12 cellular contexts compared by ENCODE assay signal in genomic region chr7:143331179-143331825, GRCh38. TPM values are rescaled to one million over a fixed set of nuclear protein-coding genes. Genes with fewer than 3 reads are reported as not detected.
A peak's percentile ranks its signal among the peaks of the same experiment; 100 is the strongest.
DNase-seq lines count a peak whose midpoint lies in the region; TF ChIP-seq lines count a peak whose summit lies in the region.
"Had no signal": no experiment of that assay in that cellular context is flagged by ENCODE, and none has a peak within 500 bp of the region (broad histone marks: within the 10 kb centered on the region; RNA-seq: fewer than 3 reads in every experiment).

No MANE protein-coding gene starts in this region.

- no peak for TF ChIP-seq EP300 in sigmoid colon (IDR thresholded peaks at IDR 0.05)

- H4K20me1 ChIP-seq in fibroblast of lung (ENCODE audit: control insufficient read depth, extremely low read depth, insufficient read depth, low read length) = no peaks in the 10 kb centered on the region

- peak overlapping the region; percentile 28 for H2AFZ ChIP-seq in fibroblast of lung (ENCODE audit: low read length)

- H3K36me3 ChIP-seq in fibroblast of lung (ENCODE audit: control insufficient read depth, insufficient read depth, low read length) (no peaks in the 10 kb centered on the region), sigmoid colon (no peaks in the 10 kb centered on the region)
- H3K36me3 ChIP-seq: vagina had no signal

- WGBS in sigmoid colon, 2 donors = 80 to 85% methylated on average over 8 of the region's 8 CpGs

- intact Hi-C loops in sigmoid colon (cut with DNase I) = no loop called here

- peak overlapping the region; percentile 5 for H3K4me2 ChIP-seq in fibroblast of lung (ENCODE audit: extremely low read depth, insufficient read depth, low read length)

- H3K9ac ChIP-seq in fibroblast of lung (ENCODE audit: insufficient read depth, low read length) = no peak overlapping the region

- H3K79me2 ChIP-seq in fibroblast of lung (ENCODE audit: control insufficient read depth, insufficient read depth, low read length) = no peaks in the 10 kb centered on the region

- H3K4me1 ChIP-seq in fibroblast of lung (ENCODE audit: control insufficient read depth, extremely low read depth, insufficient read depth, low read length) (peaks cover 7% of the 10 kb centered on the region), sigmoid colon (peaks cover 0 to 9% (median 8%) of the 10 kb centered on the region in 4 donors)

- H3K27ac ChIP-seq in fibroblast of lung (ENCODE audit: insufficient read depth, low read length) (peak overlapping the region; percentile 54), sigmoid colon (peak overlapping the region in 3 of 4 donors; percentile 13 to 68 (median 65))
- H3K27ac ChIP-seq: vagina had no signal

- H3K27me3 ChIP-seq in fibroblast of lung (ENCODE audit: control insufficient read depth, insufficient read depth, low read length) (no peaks in the 10 kb centered on the region), sigmoid colon (no peaks in the 10 kb centered on the region)
- H3K27me3 ChIP-seq: vagina had no signal

- TF ChIP-seq CTCF in fibroblast of lung (conservative IDR thresholded peaks at IDR 0.05 in 1 of 2, IDR thresholded peaks at IDR 0.05 in 1 of 2; ENCODE audit: low read depth in 1 of 2, low read length in 2 of 2) (no peak), sigmoid colon (IDR thresholded peaks at IDR 0.05) (no peak)

- H3K4me3 ChIP-seq in fibroblast of lung (replicated peaks in 1 of 4; ENCODE audit: control extremely low read depth in 1 of 4, insufficient read depth in 1 of 4, low read depth in 3 of 4, low read length in 4 of 4) = no peak overlapping the region
- H3K4me3 ChIP-seq in sigmoid colon = no peak overlapping the region
- H3K4me3 ChIP-seq: vagina had no signal

- no peak for TF ChIP-seq POLR2A in sigmoid colon (IDR thresholded peaks at IDR 0.05)

- no peaks in the 10 kb centered on the region for H3K9me3 ChIP-seq in fibroblast of lung (ENCODE audit: control insufficient read depth, insufficient read depth, low read depth, low read length)
- H3K9me3 ChIP-seq in sigmoid colon = no peaks in the 10 kb centered on the region
- H3K9me3 ChIP-seq: vagina had no signal

- DNase-seq in GDM1 (lab: John Stamatoyannopoulos, UW) (peak; percentile 36), RKO (ENCODE audit: low spot score) (peak; percentile 70), fibroblast of lung (ENCODE audit: low read depth in 2 of 2) (peak; percentile 90 to 97), sigmoid colon (no peak), HUDEP-2 (lab: John Stamatoyannopoulos, UW; ENCODE audit: unreplicated experiment in 76 of 76) (no peak), NCI-H2227 treated with DMSO at 0.1 percent for 48 hours (lab: John Stamatoyannopoulos, UW) (no peak), HuH-7.5 (ENCODE audit: low spot score) (no peak)
- DNase-seq in central memory CD4-positive, alpha-beta T cell = no peak
- DNase-seq: NCI-H345 had no signal

RNA-seq across cellular contexts. Expression of gene CLCN1, which starts 15.4 kb away (rescaled TPM):
- total RNA-seq in fibroblast of lung = under 0.01 TPM in 2 replicates
- polyA plus RNA-seq in fibroblast of lung = not detected in 2 replicates
- polyA plus RNA-seq in fibroblast of lung (2012) = 0.03 TPM in 1 of 2 replicates, not detected in the other
- polyA minus RNA-seq in fibroblast of lung (ENCODE audit: low replicate concordance) = 0.67 TPM in 1 of 2 replicates, not detected in the other
- under 1 TPM in 1 of 4 donors, not detected in 3; 0.14 TPM for total RNA-seq in sigmoid colon
- polyA plus RNA-seq in sigmoid colon = under 1 TPM in 1 of 3 donors, not detected in 2; 0.15 TPM
- total RNA-seq: cardiac septum, vagina had no signal
- polyA plus RNA-seq: neural cell had no signal

RNA-seq across cellular contexts. Expression of gene FAM131B, which starts 31.2 kb away (rescaled TPM):
- total RNA-seq in fibroblast of lung (3.8 and 4.4 TPM in 2 replicates), sigmoid colon (10 to 100 TPM in 1 of 4 donors, 1 to 10 TPM in 3; 6.4 to 15.7 (median 6.8) TPM)
- polyA plus RNA-seq in fibroblast of lung (2.0 and 4.8 TPM in 2 replicates), sigmoid colon (1 to 10 TPM in 1 of 3 donors, under 1 TPM in 2; under 0.01 to 2.0 (median under 0.01) TPM)
- 1.9 and 4.0 TPM in 2 replicates for polyA plus RNA-seq in fibroblast of lung (2012)
- polyA minus RNA-seq in fibroblast of lung (ENCODE audit: low replicate concordance) = 8.6 and 36.6 TPM in 2 replicates

RNA-seq across cellular contexts. Expression of gene CASP2, which starts 43.2 kb away (rescaled TPM):
- total RNA-seq in fibroblast of lung (8.5 and 9.4 TPM in 2 replicates), sigmoid colon (10 to 100 TPM in 1 of 4 donors, 1 to 10 TPM in 3; 7.1 to 14.4 (median 7.8) TPM)
- polyA plus RNA-seq in fibroblast of lung (22.6 and 33.6 TPM in 2 replicates), sigmoid colon (10 to 100 TPM in 1 of 3 donors, 1 to 10 TPM in 2; 6.0 to 16.2 (median 6.0) TPM)
- polyA plus RNA-seq in fibroblast of lung (2012) = 11.1 and 16.4 TPM in 2 replicates
- 31.4 and 118 TPM in 2 replicates for polyA minus RNA-seq in fibroblast of lung (ENCODE audit: low replicate concordance)

RNA-seq across cellular contexts. Expression of gene TMEM139, which starts 46.5 kb away (rescaled TPM):
- total RNA-seq in fibroblast of lung (under 0.01 TPM in 1 of 2 replicates, not detected in the other), sigmoid colon (under 1 TPM in 1 of 4 donors, not detected in 3; 0.71 TPM)
- polyA plus RNA-seq in fibroblast of lung (not detected in 2 replicates), sigmoid colon (10 to 100 TPM; 26.4 to 58.5 (median 54.8) TPM)
- 0.24 TPM in 1 of 2 replicates, not detected in the other for polyA plus RNA-seq in fibroblast of lung (2012)
- polyA minus RNA-seq in fibroblast of lung (ENCODE audit: low replicate concordance) = not detected in 2 replicates
- total RNA-seq: vagina had no signal
- polyA plus RNA-seq: neural cell had no signal

RNA-seq across cellular contexts. Expression of gene ZYX, which starts 49.8 kb away (rescaled TPM):
- total RNA-seq in fibroblast of lung (16.9 and 33.5 TPM in 2 replicates), sigmoid colon (100 to 1,000 TPM in 2 of 4 donors, 10 to 100 TPM in 2; 67.3 to 218 (median 120) TPM)
- polyA plus RNA-seq in fibroblast of lung (85.6 and 131 TPM in 2 replicates), sigmoid colon (10 to 100 TPM; 34.4 to 91.3 (median 46.8) TPM)
- 452 and 642 TPM in 2 replicates for polyA plus RNA-seq in fibroblast of lung (2012)
- polyA minus RNA-seq in fibroblast of lung (ENCODE audit: low replicate concordance) = 1,191 and 1,574 TPM in 2 replicates

Comparison
In these comparisons a context has a peak if more than half of its experiments do, and no peak if none do; other contexts are left out.
1. DNase-seq: peak in GDM1 (single experiment), RKO (single experiment) and fibroblast of lung (2 of 2); none in sigmoid colon (single experiment), central memory CD4-positive, alpha-beta T cell (single experiment), HUDEP-2 (0 of 76), NCI-H2227 treated with DMSO at 0.1 percent for 48 hours (single experiment) and HuH-7.5 (single experiment).